8 cellular contexts compared by ENCODE assay signal in the genomic region with DNA sequence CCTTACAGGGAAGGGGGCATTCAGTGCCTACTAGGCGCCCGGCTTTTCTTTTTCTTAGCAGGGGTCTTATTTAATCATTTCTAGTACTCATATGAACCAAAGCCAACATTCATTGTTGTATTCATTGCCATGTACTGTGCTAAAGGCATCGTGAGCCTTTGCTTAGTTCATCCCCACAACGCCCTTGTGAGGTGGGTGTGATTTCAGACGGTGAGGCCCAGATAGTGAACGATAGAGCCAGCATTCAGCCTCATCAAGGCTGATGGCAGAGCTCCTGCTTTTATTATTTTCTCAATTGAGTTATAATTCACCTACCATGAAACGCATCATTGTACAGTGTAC. TPM values are rescaled to one million over a fixed set of nuclear protein-coding genes. Genes with fewer than 3 reads are reported as not detected.
DNase-seq lines count a peak whose midpoint lies in the region; TF ChIP-seq lines count a peak whose summit lies in the region.

No MANE protein-coding gene starts in this region.

- H3K36me3 ChIP-seq in stomach smooth muscle (ENCODE audit: control insufficient read depth in 2 of 2, insufficient read depth in 2 of 2, low read length in 2 of 2): peaks cover 0 to 2% of the 10 kb centered on the region in 2 donors

- DNase-seq in T-helper 1 cell (no peak), RWPE1 (ENCODE audit: low spot score) (no peak), glutamatergic neuron (no peak), dedifferentiated amniotic fluid mesenchymal stem cell (ENCODE audit: extremely low spot score) (no peak), iPS-NIHi11 (ENCODE audit: low spot score) (no peak)
- DNase-seq in stimulated activated naive CD4-positive, alpha-beta T cell treated with Interleukin-2 at 50 U/mL for 16 hours (lab: John Stamatoyannopoulos, UW): no peak

- H3K9ac ChIP-seq in stomach smooth muscle (ENCODE audit: low read length in 2 of 2): peak overlapping the region; percentile 16 to 64

- no peaks in the 10 kb centered on the region for H3K27me3 ChIP-seq in stomach smooth muscle (ENCODE audit: control insufficient read depth in 1 of 2, insufficient read depth in 2 of 2, low read length in 2 of 2)

- H3K4me3 Mint-ChIP-seq in T-helper 1 cell treated with Interleukin-12 subunit alpha and Interleukin-12 subunit beta and Interleukin-4 antibody, amounts not matched to agents 30 μg/mL and 1 μg/mL, for 36 hours: peak overlapping the region; percentile 55
- H3K4me3 Mint-ChIP-seq in glutamatergic neuron (ENCODE audit: unreplicated experiment): peak overlapping the region; percentile 46

- H3K9me3 ChIP-seq in stomach smooth muscle (ENCODE audit: control insufficient read depth in 2 of 2, low read length in 2 of 2): no peaks in the 10 kb centered on the region

- no peak for TF ChIP-seq CTCF in RWPE1 (conservative IDR thresholded peaks at IDR 0.05; ENCODE audit: low read depth)
- no peak for TF ChIP-seq CTCF in glutamatergic neuron (IDR thresholded peaks at IDR 0.05; ENCODE audit: partially characterized antibody, unreplicated experiment)

- H3K27me3 Mint-ChIP-seq in T-helper 1 cell treated with Interleukin-12 subunit alpha and Interleukin-12 subunit beta and Interleukin-4 antibody, amounts not matched to agents 30 μg/mL and 1 μg/mL, for 36 hours (ENCODE audit: low read depth): no peaks in the 10 kb centered on the region
- peaks cover 4% of the 10 kb centered on the region for H3K27me3 Mint-ChIP-seq in glutamatergic neuron (ENCODE audit: unreplicated experiment)

- no peaks in the 10 kb centered on the region for H3K9me3 Mint-ChIP-seq in T-helper 1 cell treated with Interleukin-12 subunit alpha and Interleukin-12 subunit beta and Interleukin-4 antibody, amounts not matched to agents 30 μg/mL and 1 μg/mL, for 36 hours
- peaks cover 12% of the 10 kb centered on the region for H3K9me3 Mint-ChIP-seq in glutamatergic neuron (ENCODE audit: unreplicated experiment)

- peaks cover 36% of the 10 kb centered on the region for H3K4me1 Mint-ChIP-seq in T-helper 1 cell treated with Interleukin-12 subunit alpha and Interleukin-12 subunit beta and Interleukin-4 antibody, amounts not matched to agents 30 μg/mL and 1 μg/mL, for 36 hours (ENCODE audit: low read depth)
- peaks cover 57% of the 10 kb centered on the region for H3K4me1 Mint-ChIP-seq in glutamatergic neuron (ENCODE audit: low read depth, unreplicated experiment)

- H3K27ac Mint-ChIP-seq in T-helper 1 cell treated with Interleukin-12 subunit alpha and Interleukin-12 subunit beta and Interleukin-4 antibody, amounts not matched to agents 30 μg/mL and 1 μg/mL, for 36 hours: peak overlapping the region; percentile 33
- peak overlapping the region; percentile 60 for H3K27ac Mint-ChIP-seq in glutamatergic neuron (ENCODE audit: unreplicated experiment)

- H3K36me3 Mint-ChIP-seq in T-helper 1 cell treated with Interleukin-12 subunit alpha and Interleukin-12 subunit beta and Interleukin-4 antibody, amounts not matched to agents 30 μg/mL and 1 μg/mL, for 36 hours (ENCODE audit: low read depth): peaks cover 3% of the 10 kb centered on the region
- peaks cover 6% of the 10 kb centered on the region for H3K36me3 Mint-ChIP-seq in glutamatergic neuron (ENCODE audit: unreplicated experiment)

- H3K4me1 ChIP-seq in stomach smooth muscle (ENCODE audit: control insufficient read depth, insufficient read depth, low read length): peaks cover 50% of the 10 kb centered on the region

- CTCF ChIA-PET in RWPE1 (lab: Yijun Ruan, JAX): interaction anchor here (0.6 kb wide), 2 partner anchors 34 to 96 kb away, joined by 3 read pairs; no protein-coding TSS in a partner anchor

- H3K27ac ChIP-seq in RWPE1: peak overlapping the region; percentile 89
- H3K27ac ChIP-seq in stomach smooth muscle (ENCODE audit: low read length): peak overlapping the region; percentile 95

- peak overlapping the region in 1 of 2 donors; percentile 49 for H3K4me3 ChIP-seq in stomach smooth muscle (ENCODE audit: low read length in 2 of 2)

- POLR2A ChIA-PET in RWPE1 (lab: Yijun Ruan, JAX; ENCODE audit: low non-redundant PET): interaction anchor here (1.9 kb wide), 1 partner anchor 9 kb away, joined by 7 read pairs; no protein-coding TSS in a partner anchor

RNA-seq across cellular contexts. Expression of a gene that starts 50.0 kb away (rescaled TPM):
- 240 TPM for total RNA-seq in glutamatergic neuron (ENCODE audit: unreplicated experiment)
